Comparison of ENCODE assay signal across 22 cellular contexts in genomic region chr7:99665989-99666388, GRCh38. TPM values are rescaled to one million over a fixed set of nuclear protein-coding genes. Genes with fewer than 3 reads are reported as not detected.
"Had no signal": no experiment of that assay in that cellular context is flagged by ENCODE, and none has a peak within 500 bp of the region (broad histone marks: within the 10 kb centered on the region; RNA-seq: fewer than 3 reads in every experiment).

No MANE protein-coding gene starts in this region.

- H3K4me1 Mint-ChIP-seq: activated naive CD4-positive, alpha-beta T cell treated with anti-CD3 and anti-CD28 coated beads, Interleukin-2, amount 50 U/mL, for 24 hours; brain; mesothelial cell of epicardium; naive thymus-derived CD8-positive, alpha-beta T cell; neural progenitor cell; stimulated activated naive B cell treated with anti-CD40 and anti-IgM and Interleukin-4, amounts not matched to agents 10 μg/mL and 1 μg/mL and 100 μg/mL, for 72 hours had no signal

- H3K9me3 Mint-ChIP-seq: activated naive CD4-positive, alpha-beta T cell treated with anti-CD3 and anti-CD28 coated beads, Interleukin-2, amount 50 U/mL, for 24 hours; brain; effector memory CD8-positive, alpha-beta T cell; naive thymus-derived CD8-positive, alpha-beta T cell; neural progenitor cell; stimulated activated naive B cell treated with anti-CD40 and anti-IgM and Interleukin-4, amounts not matched to agents 10 μg/mL and 1 μg/mL and 100 μg/mL, for 72 hours had no signal

- H3K4me2 ChIP-seq: neural progenitor cell had no signal

- H3K27me3 Mint-ChIP-seq: activated naive CD4-positive, alpha-beta T cell treated with anti-CD3 and anti-CD28 coated beads, Interleukin-2, amount 50 U/mL, for 24 hours; brain; effector memory CD8-positive, alpha-beta T cell; naive thymus-derived CD8-positive, alpha-beta T cell; stimulated activated naive B cell treated with anti-CD40 and anti-IgM and Interleukin-4, amounts not matched to agents 10 μg/mL and 1 μg/mL and 100 μg/mL, for 72 hours had no signal

- H3K27ac ChIP-seq: left lung, neural progenitor cell, transverse colon, uterus, WERI-Rb-1 had no signal

- H3K27me3 ChIP-seq: left lung, neural progenitor cell, transverse colon, uterus had no signal

- H2AFZ ChIP-seq: neural progenitor cell had no signal

- H3K4me3 ChIP-seq: left lung, neural progenitor cell, transverse colon, uterus had no signal

- H3K4me1 ChIP-seq: left lung, neural progenitor cell, transverse colon, uterus had no signal

- H3K27ac Mint-ChIP-seq: brain; effector memory CD8-positive, alpha-beta T cell; mesothelial cell of epicardium; naive thymus-derived CD8-positive, alpha-beta T cell; neural progenitor cell; stimulated activated naive B cell treated with anti-CD40 and anti-IgM and Interleukin-4, amounts not matched to agents 10 μg/mL and 1 μg/mL and 100 μg/mL, for 72 hours; T-helper 1 cell treated with Interleukin-12 subunit alpha and Interleukin-12 subunit beta and Interleukin-4 antibody, amounts not matched to agents 30 μg/mL and 1 μg/mL, for 36 hours had no signal

- H3K4me3 Mint-ChIP-seq: activated naive CD4-positive, alpha-beta T cell treated with anti-CD3 and anti-CD28 coated beads, Interleukin-2, amount 50 U/mL, for 24 hours; brain; effector memory CD8-positive, alpha-beta T cell; mesothelial cell of epicardium; naive thymus-derived CD8-positive, alpha-beta T cell; neural progenitor cell; stimulated activated naive B cell treated with anti-CD40 and anti-IgM and Interleukin-4, amounts not matched to agents 10 μg/mL and 1 μg/mL and 100 μg/mL, for 72 hours; T-helper 1 cell treated with Interleukin-12 subunit alpha and Interleukin-12 subunit beta and Interleukin-4 antibody, amounts not matched to agents 30 μg/mL and 1 μg/mL, for 36 hours had no signal

- H3K36me3 ChIP-seq: neural progenitor cell, uterus, WERI-Rb-1 had no signal

- H3K9ac ChIP-seq: neural progenitor cell had no signal

- H3K9me3 ChIP-seq: left lung, transverse colon, uterus had no signal

- H3K36me3 Mint-ChIP-seq: neural progenitor cell had no signal

- ATAC-seq: effector memory CD8-positive, alpha-beta T cell; esophagus mucosa; left lung; naive thymus-derived CD8-positive, alpha-beta T cell; stimulated activated naive B cell treated with anti-CD40 and anti-IgM and Interleukin-4, amounts not matched to agents 10 μg/mL and 1 μg/mL and 100 μg/mL, for 72 hours had no signal

- DNase-seq: activated CD4-positive, CD25-positive, alpha-beta regulatory T cell treated with anti-CD3 and anti-CD28 coated beads, Interleukin-2, amount 50 U/mL, for 72 hours; activated gamma-delta T cell treated with Interleukin-2 at 50 U/mL for 16 hours; aorta; effector memory CD8-positive, alpha-beta T cell; foreskin melanocyte; kidney; left lung; mammary epithelial cell; naive thymus-derived CD8-positive, alpha-beta T cell; retina; stimulated activated naive B cell treated with anti-CD40 and anti-IgM and Interleukin-4, amounts not matched to agents 10 μg/mL and 1 μg/mL and 100 μg/mL, for 72 hours; transverse colon; uterus; WERI-Rb-1 had no signal

RNA-seq across cellular contexts. Expression of gene CYP3A5, which starts 13.8 kb away (rescaled TPM):
- total RNA-seq: dermis microvascular lymphatic vessel endothelial cell, endothelial cell of umbilical vein, mammary epithelial cell had no signal
